Comparison of ENCODE assay signal across 1 cellular context in genomic region chr2:108407864-108408729, GRCh38.
TF ChIP-seq lines count a peak whose summit lies in the region.

No MANE protein-coding gene starts in this region.

TF ChIP-seq in GM12878, 131 proteins besides CTCF, POLR2A, EP300 and RAD21 (continued from another document and continues in another):
- TF ChIP-seq ATF2 (IDR thresholded peaks at IDR 0.05; ENCODE audit: low read length) (peak; percentile 40; the same call in 1 of the 2 replicates), NFIC (IDR thresholded peaks at IDR 0.05; ENCODE audit: low read depth, low read length) (peak; percentile 85), PAX8 (IDR thresholded peaks at IDR 0.05) (no peak), NR2C1 (IDR thresholded peaks at IDR 0.05) (no peak), HDGF (IDR thresholded peaks at IDR 0.05) (no peak), E4F1 (IDR thresholded peaks at IDR 0.05; ENCODE audit: borderline replicate concordance, partially characterized antibody) (no peak), STAT1 (conservative IDR thresholded peaks at IDR 0.05) (no peak), CREM (IDR thresholded peaks at IDR 0.05; ENCODE audit: low read depth) (peak; percentile 39; the same call in 1 of the 2 replicates), CHD1 (IDR thresholded peaks at IDR 0.05; ENCODE audit: low read depth, low read length) (no peak), HSF1 (IDR thresholded peaks at IDR 0.05; ENCODE audit: low read depth, low read length) (no peak), JUNB (IDR thresholded peaks at IDR 0.05) (peak; percentile 86), ZNF622 (IDR thresholded peaks at IDR 0.05) (no peak), ELK1 (IDR thresholded peaks at IDR 0.05; ENCODE audit: low read depth, low read length) (no peak), ZNF217 (IDR thresholded peaks at IDR 0.05) (peak; percentile 96), ZBED1 (IDR thresholded peaks at IDR 0.05; ENCODE audit: borderline replicate concordance) (no peak), RBBP5 (conservative IDR thresholded peaks at IDR 0.05) (no peak), FOXM1 (IDR thresholded peaks at IDR 0.05; ENCODE audit: low read depth, low read length) (peak; percentile 67; the same call in 1 of the 2 replicates), HDAC2 (IDR thresholded peaks at IDR 0.05) (no peak), NKRF (conservative IDR thresholded peaks at IDR 0.05) (no peak), NBN (IDR thresholded peaks at IDR 0.05) (0 out of 2 replicates have a peak, but pooled peaks have one; percentile 35), LARP7 (IDR thresholded peaks at IDR 0.05) (0 out of 2 replicates have a peak, but pooled peaks have one; percentile 30), MEF2B (IDR thresholded peaks at IDR 0.05; ENCODE audit: partially characterized antibody, poor library complexity, severe bottlenecking) (peak; percentile 53), BCL3 (IDR thresholded peaks at IDR 0.05; ENCODE audit: borderline replicate concordance, insufficient read depth, low read depth, low read length, poor library complexity, severe bottlenecking) (peak; percentile 23), MAX (IDR thresholded peaks at IDR 0.05; ENCODE audit: low read depth, low read length) (no peak), CEBPB (IDR thresholded peaks at IDR 0.05; ENCODE audit: borderline replicate concordance in 1 of 2, low read depth in 2 of 2, low read length in 2 of 2) (peak in 1 of 2 experiments; percentile 37; a peak in 1 of 4 replicates), PAX5 (IDR thresholded peaks at IDR 0.05; ENCODE audit: borderline replicate concordance, low read depth, low read length) (no peak), PKNOX1 (IDR thresholded peaks at IDR 0.05) (no peak), TCF3 (IDR thresholded peaks at IDR 0.05; ENCODE audit: borderline replicate concordance, insufficient read depth, low read depth, low read length) (no peak), TBL1XR1 (IDR thresholded peaks at IDR 0.05; ENCODE audit: low read depth, low read length) (no peak), IRF4 (IDR thresholded peaks at IDR 0.05; ENCODE audit: low read depth, low read length) (peak; percentile 70; the same call in 1 of the 2 replicates), KDM1A (IDR thresholded peaks at IDR 0.05; ENCODE audit: borderline replicate concordance) (no peak), ZNF592 (IDR thresholded peaks at IDR 0.05) (no peak), MTA2 (IDR thresholded peaks at IDR 0.05; ENCODE audit: low read depth) (peak; percentile 85), ZBTB4 (CRISPR knock-in tag; IDR thresholded peaks at IDR 0.05) (no peak), SUZ12 (IDR thresholded peaks at IDR 0.05; ENCODE audit: unreplicated experiment) (no peak), GABPA (IDR thresholded peaks at IDR 0.05; ENCODE audit: low read depth) (no peak), BCL11A (IDR thresholded peaks at IDR 0.05; ENCODE audit: low read depth, low read length) (no peak; the same call in 1 of the 2 replicates), NR2F1 (conservative IDR thresholded peaks at IDR 0.05) (peak; percentile 40; the same call in 1 of the 2 replicates), CHD4 (IDR thresholded peaks at IDR 0.05) (no peak), SMARCA5 (IDR thresholded peaks at IDR 0.05) (peak; percentile 68), MTA3 (IDR thresholded peaks at IDR 0.05; ENCODE audit: borderline replicate concordance, low read length) (0 out of 2 replicates have a peak, but pooled peaks have one; percentile 36)
